ENCODE assay signal across 11 cellular contexts in the genomic region with DNA sequence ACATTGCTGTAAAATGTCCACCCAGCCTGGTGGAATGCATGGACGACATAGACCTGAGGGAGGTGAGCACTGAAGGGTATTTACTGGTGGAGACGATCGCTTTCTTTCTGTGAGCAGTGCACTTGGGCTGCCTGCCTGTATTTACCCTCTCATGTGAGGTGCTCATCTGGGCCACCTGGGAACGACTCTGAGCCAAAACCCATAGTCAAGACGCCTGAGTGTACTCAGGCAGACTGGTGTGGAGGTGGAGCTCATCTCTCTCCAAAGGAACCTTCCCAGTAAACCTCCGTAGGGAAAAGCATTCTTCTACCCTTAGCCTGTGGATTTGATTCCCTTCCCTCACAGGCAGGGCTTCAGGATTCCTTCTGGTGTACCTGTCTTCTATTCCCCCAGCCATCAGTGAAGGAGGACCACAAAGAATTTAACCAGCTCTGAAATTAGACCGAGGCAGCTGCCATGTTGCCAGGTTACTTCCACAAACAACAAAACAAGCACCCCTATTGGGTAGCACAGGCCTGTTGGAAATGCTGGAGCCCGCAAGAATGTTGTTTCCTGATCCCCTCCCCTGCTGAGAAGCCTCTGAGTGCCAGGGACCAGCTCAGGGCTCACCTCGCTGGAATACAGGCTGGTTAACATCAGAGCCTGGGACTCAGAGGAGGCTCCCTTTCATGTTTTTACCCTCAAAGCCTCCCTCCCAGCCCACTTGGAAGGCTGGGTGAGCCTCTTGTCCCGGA. TPM values are rescaled to one million over a fixed set of nuclear protein-coding genes. Genes with fewer than 3 reads are reported as not detected.
DNase-seq lines count a peak whose midpoint lies in the region; ATAC-seq and TF ChIP-seq lines count a peak whose summit lies in the region.
"Had no signal": no experiment of that assay in that cellular context is flagged by ENCODE, and none has a peak within 500 bp of the region (broad histone marks: within the 10 kb centered on the region; RNA-seq: fewer than 3 reads in every experiment).

No MANE protein-coding gene starts in this region.

- peak; percentile 70 for DNase-seq in Daoy (ENCODE audit: low read depth)
- DNase-seq in NCI-H2171 treated with DMSO at 0.1 percent for 48 hours (lab: John Stamatoyannopoulos, UW) = peak; percentile 73
- peak; percentile 42 for DNase-seq in fibroblast of peridontal ligament (ENCODE audit: extremely low read depth)
- DNase-seq in nephron progenitor cell = peak; percentile 29
- no peak for DNase-seq in GM19240 (ENCODE audit: insufficient read length, low spot score)
- DNase-seq in pons (ENCODE audit: low spot score) = no peak
- no peak for DNase-seq in immature natural killer cell
- DNase-seq: activated T-cell treated with anti-CD3 and anti-CD28 coated beads, Interleukin-2, amount 50 U/mL, for 1 hour; right lobe of liver had no signal

- ATAC-seq in HG02610 (IDR thresholded peaks at IDR 0.05; ENCODE audit: unreplicated experiment) = no peak

- H3K9me3 Mint-ChIP-seq in nephron progenitor cell = no peaks in the 10 kb centered on the region
- H3K9me3 Mint-ChIP-seq in immature natural killer cell = no peaks in the 10 kb centered on the region

- peaks cover 52% of the 10 kb centered on the region for H3K4me1 Mint-ChIP-seq in nephron progenitor cell
- H3K4me1 Mint-ChIP-seq in immature natural killer cell = no peaks in the 10 kb centered on the region

- no peak overlapping the region for H3K4me3 Mint-ChIP-seq in nephron progenitor cell
- no peak overlapping the region for H3K4me3 Mint-ChIP-seq in immature natural killer cell

- H3K27ac Mint-ChIP-seq in nephron progenitor cell = peak overlapping the region; percentile 93
- no peak overlapping the region for H3K27ac Mint-ChIP-seq in immature natural killer cell

- H3K27me3 Mint-ChIP-seq in nephron progenitor cell (ENCODE audit: low read depth, poor library complexity) (peaks cover 5% of the 10 kb centered on the region), immature natural killer cell (ENCODE audit: low read depth in 3 of 3) (peaks cover 0 to 11% (median 1%) of the 10 kb centered on the region in 3 donors)

- H3K36me3 Mint-ChIP-seq in nephron progenitor cell (ENCODE audit: low read depth) (peaks cover 7% of the 10 kb centered on the region), immature natural killer cell (no peaks in the 10 kb centered on the region)

- TF ChIP-seq CTCF in nephron progenitor cell (IDR thresholded peaks at IDR 0.05) = no peak

RNA-seq across cellular contexts. Expression of gene TXNDC2, which starts 47.5 kb away (rescaled TPM):
- total RNA-seq in Daoy (2014; rRNA removed; shearing (Covaris generic)) = 0.06 TPM in 1 of 2 replicates, not detected in the other
- polyA plus RNA-seq in immature natural killer cell = not detected
- total RNA-seq: fibroblast of lung, right lobe of liver had no signal

Comparison
In these comparisons a context has a peak if more than half of its experiments do, and no peak if none do; other contexts are left out.
1. DNase-seq: peak in Daoy (single experiment), NCI-H2171 treated with DMSO at 0.1 percent for 48 hours (single experiment), fibroblast of peridontal ligament (single experiment) and nephron progenitor cell (single experiment); none in GM19240 (single experiment), pons (single experiment) and immature natural killer cell (0 of 3).